In genomic region chr11:95076416-95076815, GRCh38 we compare ENCODE assay signal across 9 cellular contexts. TPM values are rescaled to one million over a fixed set of nuclear protein-coding genes. Genes with fewer than 3 reads are reported as not detected.
DNase-seq lines count a peak whose midpoint lies in the region; ATAC-seq and TF ChIP-seq lines count a peak whose summit lies in the region.
"Had no signal": no experiment of that assay in that cellular context is flagged by ENCODE, and none has a peak within 500 bp of the region (broad histone marks: within the 10 kb centered on the region; RNA-seq: fewer than 3 reads in every experiment).

No MANE protein-coding gene starts in this region.

- DNase-seq in astrocyte of the hippocampus (ENCODE audit: low read depth, low spot score), result peak; percentile 84
- DNase-seq in osteocyte (ENCODE audit: extremely low spot score, unreplicated experiment), result no peak
- no peak for DNase-seq in activated naive CD4-positive, alpha-beta T cell treated with anti-CD3 and anti-CD28 coated beads, Interleukin-2, amount 10 ng/mL, durations not matched to agents 7 days and 5 days
- DNase-seq in epidermal melanocyte (ENCODE audit: insufficient read length, low spot score), result no peak
- no peak for DNase-seq in endothelial cell (ENCODE audit: low spot score)
- DNase-seq in NCI-H526 treated with DMSO at 0.1 percent for 48 hours (lab: John Stamatoyannopoulos, UW), result no peak

- no peaks in the 10 kb centered on the region for H3K27me3 Mint-ChIP-seq in osteocyte (ENCODE audit: unreplicated experiment)
- H3K27me3 Mint-ChIP-seq in activated naive CD4-positive, alpha-beta T cell treated with anti-CD3 and anti-CD28 coated beads, Interleukin-2, amount 10 ng/mL, durations not matched to agents 7 days and 5 days, result peaks cover 7% of the 10 kb centered on the region
- no peaks in the 10 kb centered on the region for H3K27me3 Mint-ChIP-seq in endothelial cell (ENCODE audit: unreplicated experiment)

- H3K27ac Mint-ChIP-seq in osteocyte (ENCODE audit: unreplicated experiment) (peak overlapping the region; percentile 91), endothelial cell (ENCODE audit: unreplicated experiment) (no peak overlapping the region)
- no peak overlapping the region for H3K27ac Mint-ChIP-seq in activated naive CD4-positive, alpha-beta T cell treated with anti-CD3 and anti-CD28 coated beads, Interleukin-2, amount 10 ng/mL, durations not matched to agents 7 days and 5 days
- H3K27ac Mint-ChIP-seq: stimulated activated effector memory CD8-positive, alpha-beta T cell treated with anti-CD3 and anti-CD28 coated beads, Interleukin-12 subunit alpha, Interleukin-12 subunit beta, amount 100 ng/mL, for 72 hours had no signal

- H3K4me1 Mint-ChIP-seq in osteocyte (ENCODE audit: unreplicated experiment), result peaks cover 78% of the 10 kb centered on the region
- H3K4me1 Mint-ChIP-seq in activated naive CD4-positive, alpha-beta T cell treated with anti-CD3 and anti-CD28 coated beads, Interleukin-2, amount 10 ng/mL, durations not matched to agents 7 days and 5 days, result peaks cover 9% of the 10 kb centered on the region
- peaks cover 8% of the 10 kb centered on the region for H3K4me1 Mint-ChIP-seq in endothelial cell (ENCODE audit: unreplicated experiment)

- TF ChIP-seq CTCF in osteocyte (IDR thresholded peaks at IDR 0.05) (no peak), endothelial cell (IDR thresholded peaks at IDR 0.05; ENCODE audit: unreplicated experiment) (no peak)

- CTCF ChIA-PET in activated naive CD4-positive, alpha-beta T cell treated with anti-CD3 and anti-CD28 coated beads, Interleukin-2, amount 10 ng/mL, durations not matched to agents 7 days and 5 days (lab: Charles Lee), result interaction anchor here (1.0 to 1.8 kb wide), 4 partner anchors 8 to 15 kb away, joined by 3 to 8 read pairs (median 3); partner anchors contain the start of genes ENDOD1 and SRSF8

- H3K9me3 Mint-ChIP-seq in osteocyte (ENCODE audit: unreplicated experiment) (no peaks in the 10 kb centered on the region), endothelial cell (ENCODE audit: unreplicated experiment) (no peaks in the 10 kb centered on the region)
- no peaks in the 10 kb centered on the region for H3K9me3 Mint-ChIP-seq in activated naive CD4-positive, alpha-beta T cell treated with anti-CD3 and anti-CD28 coated beads, Interleukin-2, amount 10 ng/mL, durations not matched to agents 7 days and 5 days
- H3K9me3 Mint-ChIP-seq: stimulated activated effector memory CD8-positive, alpha-beta T cell treated with anti-CD3 and anti-CD28 coated beads, Interleukin-12 subunit alpha, Interleukin-12 subunit beta, amount 100 ng/mL, for 72 hours had no signal

- no peak overlapping the region for H3K4me3 Mint-ChIP-seq in osteocyte (ENCODE audit: unreplicated experiment)
- H3K4me3 Mint-ChIP-seq in activated naive CD4-positive, alpha-beta T cell treated with anti-CD3 and anti-CD28 coated beads, Interleukin-2, amount 10 ng/mL, durations not matched to agents 7 days and 5 days, result no peak overlapping the region
- H3K4me3 Mint-ChIP-seq in endothelial cell (ENCODE audit: unreplicated experiment), result no peak overlapping the region
- H3K4me3 Mint-ChIP-seq: stimulated activated effector memory CD8-positive, alpha-beta T cell treated with anti-CD3 and anti-CD28 coated beads, Interleukin-12 subunit alpha, Interleukin-12 subunit beta, amount 100 ng/mL, for 72 hours had no signal

- H3K36me3 Mint-ChIP-seq in osteocyte (ENCODE audit: unreplicated experiment) (peaks cover 3% of the 10 kb centered on the region), endothelial cell (ENCODE audit: low read depth, unreplicated experiment) (no peaks in the 10 kb centered on the region)
- H3K36me3 Mint-ChIP-seq in activated naive CD4-positive, alpha-beta T cell treated with anti-CD3 and anti-CD28 coated beads, Interleukin-2, amount 10 ng/mL, durations not matched to agents 7 days and 5 days, result peaks cover 2% of the 10 kb centered on the region
- H3K36me3 Mint-ChIP-seq: stimulated activated effector memory CD8-positive, alpha-beta T cell treated with anti-CD3 and anti-CD28 coated beads, Interleukin-12 subunit alpha, Interleukin-12 subunit beta, amount 100 ng/mL, for 72 hours had no signal

- ATAC-seq in GM18517 (IDR thresholded peaks at IDR 0.05; ENCODE audit: unreplicated experiment), result peak; percentile 60
- peak; percentile 73 for ATAC-seq in HG03342 (IDR thresholded peaks at IDR 0.05; ENCODE audit: unreplicated experiment)
- ATAC-seq: stimulated activated effector memory CD8-positive, alpha-beta T cell treated with anti-CD3 and anti-CD28 coated beads, Interleukin-12 subunit alpha, Interleukin-12 subunit beta, amount 100 ng/mL, for 72 hours had no signal

RNA-seq across cellular contexts. Expression of gene SRSF8, which starts 9.7 kb away (rescaled TPM):
- 57.6 and 67.2 TPM in 2 replicates for total RNA-seq in osteocyte
- 25.2 TPM for total RNA-seq in endothelial cell (ENCODE audit: unreplicated experiment)

RNA-seq across cellular contexts. Expression of gene ENDOD1, which starts 13.2 kb away (rescaled TPM):
- 91.6 and 98.0 TPM in 2 replicates for total RNA-seq in osteocyte
- total RNA-seq in endothelial cell (ENCODE audit: unreplicated experiment), result 4.5 TPM

RNA-seq across cellular contexts. Expression of gene KDM4F, which starts 27.2 kb away (rescaled TPM):
- total RNA-seq in osteocyte (not detected in 2 replicates), endothelial cell (ENCODE audit: unreplicated experiment) (not detected)

RNA-seq across cellular contexts. Expression of gene KDM4E, which starts 51.4 kb away (rescaled TPM):
- total RNA-seq in osteocyte, result not detected in 2 replicates
- not detected for total RNA-seq in endothelial cell (ENCODE audit: unreplicated experiment)

Comparison
In these comparisons a context has a peak if more than half of its experiments do, and no peak if none do; other contexts are left out.
1. RNA of gene ENDOD1, which starts 13.2 kb away (total RNA-seq): 91.6 to 98.0 TPM in osteocyte; 4.5 TPM in endothelial cell (single experiment); every median in the first group is over 10 times any median in the second.